8 cellular contexts compared by ENCODE assay signal in genomic region chr5:176535655-176536131, GRCh38. TPM values are rescaled to one million over a fixed set of nuclear protein-coding genes. Genes with fewer than 3 reads are reported as not detected.
A peak's percentile ranks its signal among the peaks of the same experiment; 100 is the strongest.
DNase-seq lines count a peak whose midpoint lies in the region; ATAC-seq, FAIRE-seq and TF ChIP-seq lines count a peak whose summit lies in the region.

No MANE protein-coding gene starts in this region.

- no peak for ATAC-seq in CD4-positive, alpha-beta T cell (ENCODE audit: poor library complexity)
- ATAC-seq in mucosa of descending colon (no peak), GM19328 (IDR thresholded peaks at IDR 0.05; ENCODE audit: unreplicated experiment) (no peak)

- H3K27me3 Mint-ChIP-seq in CD4-positive, alpha-beta T cell, result no peaks in the 10 kb centered on the region

- no peak for TF ChIP-seq CTCF in CD4-positive, alpha-beta T cell (IDR thresholded peaks at IDR 0.05)
- TF ChIP-seq CTCF in bronchial epithelial cell (IDR thresholded peaks at IDR 0.05; ENCODE audit: insufficient read depth, low read length, severe bottlenecking) (no peak), mucosa of descending colon (IDR thresholded peaks at IDR 0.05) (no peak)

- intact Hi-C loops in CD4-positive, alpha-beta T cell (cut with DNase I, micrococcal nuclease), result loop anchor here (2.0 to 10.0 kb wide), 7 partner anchors 37 to 1057 kb away; partner anchors contain the start of genes CLTB (in 1 of the 2), FAF2 (in 1 of the 2), HIGD2A (in 1 of the 2) and NOP16 (in 1 of the 2)
- intact Hi-C loops in mucosa of descending colon (cut with DNase I, micrococcal nuclease), result no loop called here

- H3K9me3 ChIP-seq in CD4-positive, alpha-beta T cell (ENCODE audit: control insufficient read depth, low read length), result no peaks in the 10 kb centered on the region
- H3K9me3 ChIP-seq in Karpas-422 (ENCODE audit: low read length) (no peaks in the 10 kb centered on the region), mucosa of descending colon (no peaks in the 10 kb centered on the region)

- H3K4me3 Mint-ChIP-seq in CD4-positive, alpha-beta T cell, result peak overlapping the region; percentile 99

- H3K36me3 ChIP-seq in Karpas-422 (ENCODE audit: insufficient read depth, low read length) (peaks cover 23% of the 10 kb centered on the region), bronchial epithelial cell (ENCODE audit: control insufficient read depth, insufficient read depth, low read length) (peaks cover 19% of the 10 kb centered on the region), mucosa of descending colon (ENCODE audit: low read depth) (peaks cover 8% of the 10 kb centered on the region)

- no peak for DNase-seq in CD4-positive, alpha-beta T cell
- DNase-seq in Karpas-422 (peak; percentile 61), bronchial epithelial cell (ENCODE audit: low read depth) (no peak), mucosa of descending colon (peak in 1 of 3 donors; percentile 64), AG08396 (ENCODE audit: low spot score) (no peak)
- DNase-seq in effector CD8-positive, alpha-beta T cell (lab: John Stamatoyannopoulos, UW), result no peak
- DNase-seq in stimulated activated CD4-positive, alpha-beta T cell treated with anti-CD3 and anti-CD28 coated beads, Interleukin-4, amount 100 ng/mL, for 4 hours, result no peak

- peak overlapping the region; percentile 99 for H3K27ac ChIP-seq in CD4-positive, alpha-beta T cell (ENCODE audit: low read depth, low read length)
- H3K27ac ChIP-seq in Karpas-422 (ENCODE audit: low read length), result peak overlapping the region; percentile 88

- H3K27me3 ChIP-seq in CD4-positive, alpha-beta T cell (ENCODE audit: control insufficient read depth, insufficient read depth, low read length), result no peaks in the 10 kb centered on the region
- H3K27me3 ChIP-seq in Karpas-422 (ENCODE audit: low read length) (no peaks in the 10 kb centered on the region), bronchial epithelial cell (ENCODE audit: control insufficient read depth, insufficient read depth, low read length) (no peaks in the 10 kb centered on the region)

- H3K4me3 ChIP-seq in Karpas-422 (ENCODE audit: low read length) (peak overlapping the region; percentile 93), bronchial epithelial cell (ENCODE audit: low read depth, low read length) (peak overlapping the region; percentile 90), mucosa of descending colon (peak overlapping the region; percentile 77)

- peaks cover 70% of the 10 kb centered on the region for H3K4me1 Mint-ChIP-seq in CD4-positive, alpha-beta T cell (ENCODE audit: low read depth)

- FAIRE-seq in bronchial epithelial cell (lab: Jason Lieb, UNC), result no peak

- H3K36me3 Mint-ChIP-seq in CD4-positive, alpha-beta T cell (ENCODE audit: low read depth), result peaks cover 63% of the 10 kb centered on the region

- CTCF ChIA-PET in CD4-positive, alpha-beta T cell (lab: Charles Lee), result interaction anchor here (0.7 to 7.1 kb wide), 5 partner anchors 7 to 119 kb away, joined by 3 to 42 read pairs (median 10); partner anchors contain the start of genes CLTB and FAF2

- H3K4me2 ChIP-seq in Karpas-422 (ENCODE audit: low read depth, low read length, poor library complexity, severe bottlenecking), result peak overlapping the region; percentile 96

- H2AFZ ChIP-seq in Karpas-422 (ENCODE audit: low read length), result no peak overlapping the region

- peaks cover 57% of the 10 kb centered on the region for H3K4me1 ChIP-seq in Karpas-422 (ENCODE audit: low read length)
- peaks cover 28% of the 10 kb centered on the region for H3K4me1 ChIP-seq in mucosa of descending colon (ENCODE audit: low read depth)

- H3K9ac ChIP-seq in Karpas-422 (ENCODE audit: low read length), result peak overlapping the region; percentile 100

- H3K27ac Mint-ChIP-seq in CD4-positive, alpha-beta T cell, result peak overlapping the region; percentile 100

- H3K9me3 Mint-ChIP-seq in CD4-positive, alpha-beta T cell, result no peaks in the 10 kb centered on the region

- H3K79me2 ChIP-seq in Karpas-422 (ENCODE audit: low read length), result peaks cover 44% of the 10 kb centered on the region

- H4K20me1 ChIP-seq in Karpas-422 (ENCODE audit: insufficient read depth, low read depth, low read length), result peaks cover 32% of the 10 kb centered on the region

- no peaks in the 10 kb centered on the region for H3K9me2 ChIP-seq in Karpas-422 (replicated peaks; ENCODE audit: insufficient read depth, low read length)

- POLR2A ChIA-PET in CD4-positive, alpha-beta T cell (lab: Charles Lee), result interaction anchor here (0.9 to 10.1 kb wide), 12 partner anchors 9 to 891 kb away, joined by 3 to 185 read pairs (median 22); partner anchors contain the start of genes CDHR2, CLTB, FAF2 and GRK6

RNA-seq across cellular contexts. Expression of gene RNF44, which starts 1.5 kb away (rescaled TPM):
- total RNA-seq in CD4-positive, alpha-beta T cell, result 100 to 1,000 TPM; 208 to 217 TPM
- 33.1 and 55.8 TPM in 2 replicates for total RNA-seq in Karpas-422 (2014; rRNA removed; shearing (Covaris generic); ENCODE audit: low replicate concordance)
- total RNA-seq in bronchial epithelial cell (2.1 and 3.6 TPM in 2 replicates), mucosa of descending colon (10 to 100 TPM; 70.2 to 98.4 (median 77.6) TPM)

RNA-seq across cellular contexts. Expression of gene CDHR2, which starts 13.4 kb away (rescaled TPM):
- total RNA-seq in CD4-positive, alpha-beta T cell, result 1 to 10 TPM; 1.6 to 2.0 TPM
- 0.04 and 0.07 TPM in 2 replicates for total RNA-seq in Karpas-422 (2014; rRNA removed; shearing (Covaris generic); ENCODE audit: low replicate concordance)
- total RNA-seq in bronchial epithelial cell (under 0.01 TPM in 2 replicates), mucosa of descending colon (100 to 1,000 TPM in 2 of 3 donors, 10 to 100 TPM in 1; 69.0 to 184 (median 107) TPM)

Comparison
In these comparisons a context has a peak if more than half of its experiments do, and no peak if none do; other contexts are left out.
1. RNA of gene CDHR2, which starts 13.4 kb away (total RNA-seq): 69.0 to 184 TPM in mucosa of descending colon; 1.6 to 2.0 TPM in CD4-positive, alpha-beta T cell, 0.04 to 0.07 TPM in Karpas-422 and under 0.01 TPM in bronchial epithelial cell; every median in the first group is over 10 times any median in the second.
2. intact Hi-C loops: an anchor here in CD4-positive, alpha-beta T cell (2.0 to 10.0 kb wide); none called in mucosa of descending colon.
3. Peak in every context shown above with its lines, with median percentiles within 50 percentile points of each other: H3K4me3 ChIP-seq.